Comparison of ENCODE assay signal across 23 cellular contexts in the genomic region with DNA sequence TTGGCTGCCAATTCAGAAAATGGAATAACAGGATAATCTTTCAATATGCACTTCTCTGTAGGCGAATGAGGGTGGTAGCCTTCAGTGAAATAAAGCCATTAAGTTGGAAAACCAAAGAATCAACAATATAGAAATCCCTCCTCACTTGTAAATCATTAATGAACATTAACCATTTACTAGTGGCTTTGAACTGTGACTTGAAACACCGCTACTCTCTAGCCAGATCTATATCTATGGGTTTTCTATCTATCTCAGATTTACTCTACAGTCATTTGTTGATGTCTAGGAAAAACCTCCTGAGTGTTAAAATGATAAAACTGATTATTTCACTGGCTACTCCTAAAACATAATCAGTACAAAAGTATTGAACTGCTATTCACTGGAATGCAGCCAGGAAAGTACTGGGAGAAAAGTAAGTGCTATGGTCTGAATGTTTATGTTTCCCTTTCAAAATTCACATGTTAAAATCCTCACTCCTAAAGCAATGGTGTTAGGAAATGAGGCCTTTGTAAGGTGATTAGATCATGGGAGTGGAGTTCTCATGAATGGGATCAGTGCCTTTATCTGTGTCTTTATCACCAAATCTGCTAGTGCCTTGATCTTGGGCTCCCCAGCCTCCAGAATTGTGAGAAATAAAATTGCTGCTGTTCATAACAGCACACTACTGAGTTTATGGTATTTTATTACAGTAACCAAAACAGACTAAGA. TPM values are rescaled to one million over a fixed set of nuclear protein-coding genes. Genes with fewer than 3 reads are reported as not detected.
DNase-seq lines count a peak whose midpoint lies in the region; ATAC-seq, FAIRE-seq and TF ChIP-seq lines count a peak whose summit lies in the region.
"Had no signal": no experiment of that assay in that cellular context is flagged by ENCODE, and none has a peak within 500 bp of the region (broad histone marks: within the 10 kb centered on the region; RNA-seq: fewer than 3 reads in every experiment).

No MANE protein-coding gene starts in this region.

- ATAC-seq in GM18511 (IDR thresholded peaks at IDR 0.05; ENCODE audit: unreplicated experiment) (peak; percentile 78), GM19467 (IDR thresholded peaks at IDR 0.05; ENCODE audit: unreplicated experiment) (peak; percentile 55), HG02970 (IDR thresholded peaks at IDR 0.05; ENCODE audit: low FRiP score, unreplicated experiment) (peak; percentile 54), GM12878 (peak; percentile 77)
- ATAC-seq: activated CD4-positive, CD25-positive, alpha-beta regulatory T cell treated with anti-CD3 and anti-CD28 coated beads, Interleukin-2, amount 50 U/mL, for 24 hours; natural killer cell; psoas muscle; stimulated activated naive CD8-positive, alpha-beta T cell treated with anti-CD3 and anti-CD28 coated beads, Interleukin-15, Interleukin-2, amounts not matched to agents 100 U/mL and 50 U/mL, for 24 hours; upper lobe of right lung had no signal

- H3K4me3 ChIP-seq in GM12878 (no peak overlapping the region), SK-N-SH (ENCODE audit: low read depth in 2 of 2, low read length in 1 of 2) (no peak overlapping the region), sigmoid colon (no peak overlapping the region)
- H3K4me3 ChIP-seq: colonic mucosa, psoas muscle, upper lobe of right lung had no signal

- DNase-seq in GM12878 (ENCODE audit: low read depth, low spot score) (no peak), NCI-H2081 treated with DMSO at 0.1 percent for 48 hours (lab: John Stamatoyannopoulos, UW) (no peak), NCI-H2171 (lab: John Stamatoyannopoulos, UW) (no peak), SK-N-SH (no peak), sigmoid colon (no peak)
- DNase-seq: ACHN; activated CD8-positive, alpha-beta memory T cell treated with anti-CD3 and anti-CD28 coated beads, Interleukin-2, amount 50 U/mL, for 48 hours; activated naive CD4-positive, alpha-beta T cell treated with anti-CD3 and anti-CD28 coated beads, Interleukin-2, amount 10 ng/mL, durations not matched to agents 7 days and 5 days; CD4-positive, CD25-positive, alpha-beta regulatory T cell; colonic mucosa; erythroblast; glutamatergic neuron; HCEC 1CT; immature natural killer cell; natural killer cell; psoas muscle; SHP77 treated with DMSO at 0.1 percent for 48 hours; stimulated activated naive CD8-positive, alpha-beta T cell treated with anti-CD3 and anti-CD28 coated beads, Interleukin-15, Interleukin-2, amounts not matched to agents 100 U/mL and 50 U/mL, for 24 hours; upper lobe of right lung had no signal

- H3F3A ChIP-seq in SK-N-SH (replicated peaks; ENCODE audit: insufficient read depth): no peaks in the 10 kb centered on the region

- RAD21 ChIA-PET in GM12878 (lab: Charles Lee; ENCODE audit: unreplicated experiment): no interaction called here

- TF ChIP-seq POLR2A in GM12878 (IDR thresholded peaks at IDR 0.05; ENCODE audit: low read depth, low read length): no peak
- no peak for TF ChIP-seq POLR2A in sigmoid colon (IDR thresholded peaks at IDR 0.05)

- no peaks in the 10 kb centered on the region for H3K27me3 ChIP-seq in GM12878 (replicated peaks in 1 of 2; ENCODE audit: control insufficient read depth in 2 of 2, insufficient read depth in 2 of 2, low read length in 1 of 2)
- H3K27me3 ChIP-seq in SK-N-SH (ENCODE audit: insufficient read depth): no peaks in the 10 kb centered on the region
- no peaks in the 10 kb centered on the region for H3K27me3 ChIP-seq in sigmoid colon
- H3K27me3 ChIP-seq: colonic mucosa, upper lobe of right lung had no signal

- H2AFZ ChIP-seq in GM12878 (ENCODE audit: control insufficient read depth, low read depth, low read length) (no peak overlapping the region), SK-N-SH (ENCODE audit: low read depth) (no peak overlapping the region)

- WGBS in GM12878 (ENCODE audit: insufficient coverage, insufficient replicate concordance, low lambda C conversion rate, missing lambda C conversion rate): 43% methylated on average over 2 of the region's 2 CpGs
- WGBS in SK-N-SH (ENCODE audit: low lambda C conversion rate): 49% methylated on average over 2 of the region's 2 CpGs
- 23 to 67% methylated on average over 2 of the region's 2 CpGs for WGBS in sigmoid colon, 2 donors

- no peak for TF ChIP-seq EP300 in GM12878 (IDR thresholded peaks at IDR 0.05; ENCODE audit: borderline replicate concordance in 1 of 2, control insufficient read depth in 1 of 2, low read depth in 2 of 2, low read length in 2 of 2)
- TF ChIP-seq EP300 in SK-N-SH (IDR thresholded peaks at IDR 0.05; ENCODE audit: borderline replicate concordance in 1 of 2, low read depth in 1 of 2, low read length in 1 of 2): no peak
- TF ChIP-seq EP300 in sigmoid colon (IDR thresholded peaks at IDR 0.05): no peak

- H3K9me3 ChIP-seq in GM12878 (replicated peaks; ENCODE audit: control insufficient read depth, insufficient read depth, low read length): peaks cover 3% of the 10 kb centered on the region; the same call in 1 of the 3 replicates
- H3K9me3 ChIP-seq in SK-N-SH: no peaks in the 10 kb centered on the region
- H3K9me3 ChIP-seq in sigmoid colon: no peaks in the 10 kb centered on the region
- H3K9me3 ChIP-seq: colonic mucosa, psoas muscle, upper lobe of right lung had no signal

- no peaks in the 10 kb centered on the region for H4K20me1 ChIP-seq in GM12878 (ENCODE audit: control insufficient read depth, insufficient read depth)
- H4K20me1 ChIP-seq in SK-N-SH (ENCODE audit: insufficient read depth): no peaks in the 10 kb centered on the region

- no TSS peak for BruUV-seq in GM12878 (replicated peaks; lab: Mats Ljungman, UMichigan)

- TF ChIP-seq RAD21 in GM12878 (IDR thresholded peaks at IDR 0.05; ENCODE audit: insufficient read depth, low read depth, low read length) (no peak), SK-N-SH (IDR thresholded peaks at IDR 0.05; ENCODE audit: low read length) (no peak)

- intact Hi-C loops in GM12878 (cut with micrococcal nuclease; ENCODE audit: unreplicated experiment): no loop called here
- intact Hi-C loops in sigmoid colon (cut with DNase I): no loop called here

- H3K4me2 ChIP-seq in GM12878 (ENCODE audit: control insufficient read depth, insufficient read depth) (no peak overlapping the region), SK-N-SH (no peak overlapping the region)

- FAIRE-seq in GM12878 (lab: Jason Lieb, UNC): no peak

- H3K27ac ChIP-seq in GM12878 (ENCODE audit: control insufficient read depth, insufficient read depth): no peak overlapping the region
- H3K27ac ChIP-seq in SK-N-SH (ENCODE audit: low read depth in 2 of 2, low read length in 1 of 2): no peak overlapping the region
- no peak overlapping the region for H3K27ac ChIP-seq in sigmoid colon
- H3K27ac ChIP-seq: colonic mucosa, psoas muscle, upper lobe of right lung had no signal

- H3K9me2 ChIP-seq in SK-N-SH: no peaks in the 10 kb centered on the region

- TF ChIP-seq CTCF in GM12878 (IDR thresholded peaks at IDR 0.05 in 2 of 3, conservative IDR thresholded peaks at IDR 0.05 in 1 of 3; ENCODE audit: control insufficient read depth in 2 of 3, extremely low read depth in 1 of 3, insufficient read depth in 1 of 3, low read depth in 3 of 3, low read length in 3 of 3) (no peak), SK-N-SH (IDR thresholded peaks at IDR 0.05) (no peak), sigmoid colon (IDR thresholded peaks at IDR 0.05) (no peak)

- SMC1A ChIA-PET in GM12878 (lab: Charles Lee; ENCODE audit: uncharacterized antibody, unreplicated experiment): interaction anchor here (0.5 to 1.0 kb wide), 2 partner anchors 25 to 43 kb away, joined by 3 read pairs; partner anchors contain the start of gene RIMOC1

- POLR2A ChIA-PET in GM12878 (lab: Charles Lee) (no interaction called here), SK-N-SH (lab: Yijun Ruan, JAX) (no interaction called here)

- H3K9ac ChIP-seq in GM12878 (ENCODE audit: control insufficient read depth, insufficient read depth, low read length): no peak overlapping the region
- H3K9ac ChIP-seq in SK-N-SH: no peak overlapping the region

- H3K79me2 ChIP-seq in GM12878 (ENCODE audit: control insufficient read depth, insufficient read depth, low read length): no peaks in the 10 kb centered on the region
- no peaks in the 10 kb centered on the region for H3K79me2 ChIP-seq in SK-N-SH (ENCODE audit: insufficient read depth)

- CTCF ChIA-PET in GM12878 (lab: Yijun Ruan, JAX): no interaction called here
- CTCF ChIA-PET in SK-N-SH (lab: Yijun Ruan, JAX): no interaction called here

- peaks cover 6% of the 10 kb centered on the region; the same call in 1 of the 2 replicates for H3K4me1 ChIP-seq in GM12878 (ENCODE audit: control insufficient read depth, insufficient read depth, low read length)
- peaks cover 0 to 5% of the 10 kb centered on the region in 2 experiments; a peak in 1 of 4 replicates for H3K4me1 ChIP-seq in SK-N-SH (ENCODE audit: control insufficient read depth in 1 of 2, insufficient read depth in 2 of 2, low read depth in 1 of 2, low read length in 1 of 2)
- H3K4me1 ChIP-seq in sigmoid colon: no peaks in the 10 kb centered on the region
- H3K4me1 ChIP-seq: colonic mucosa, psoas muscle, upper lobe of right lung had no signal

- H3K36me3 ChIP-seq in GM12878 (ENCODE audit: control insufficient read depth in 2 of 2, insufficient read depth in 2 of 2, low read length in 1 of 2) (no peaks in the 10 kb centered on the region), SK-N-SH (replicated peaks in 1 of 2; ENCODE audit: control insufficient read depth in 1 of 2, insufficient read depth in 2 of 2, low read length in 1 of 2) (no peaks in the 10 kb centered on the region), sigmoid colon (no peaks in the 10 kb centered on the region)
- H3K36me3 ChIP-seq: colonic mucosa, upper lobe of right lung had no signal

- in situ Hi-C loops in GM12878 (cut with MboI): no loop called here

RNA-seq across cellular contexts. Expression of gene OXCT1, which starts 8.5 kb away (rescaled TPM):
- 33.6 and 40.7 TPM in 2 replicates for total RNA-seq in GM12878 (2013; cell fraction: nucleolus; rRNA removed)
- total RNA-seq in GM12878 (2014; rRNA removed) (50.0 and 63.2 TPM in 2 replicates), GM12878 (2014; rRNA removed; fragmentation: Illumina TruSeq; extraction: Trizol) (94.7 and 95.8 TPM in 2 replicates), GM12878 (2021) (68.4 and 71.1 TPM in 2 replicates), sigmoid colon (10 to 100 TPM; 24.2 to 35.0 (median 33.2) TPM)
- 28.3 TPM for polyA plus RNA-seq in GM12878 (2011; ENCODE audit: low read depth)
- polyA plus RNA-seq in GM12878 (2011; rRNA removed) (62.9 and 91.8 TPM in 2 replicates), GM12878 (2014; fragmentation: Illumina TruSeq; extraction: Trizol) (101 and 129 TPM in 2 replicates), GM12878 (2014; fragmentation: Nextera tagmentation; extraction: Ambion mirVana) (10 to 100 TPM; 46.9 to 61.3 TPM), GM12878 (2014; rRNA removed) (61.5 and 72.5 TPM in 2 replicates), GM12878 (2016; fragmentation: Nextera tagmentation; extraction: Ambion mirVana) (100 to 1,000 TPM in 1 of 2 experiments, 10 to 100 TPM in 1; 96.1 to 103 TPM), SK-N-SH (2012; rRNA removed) (11.7 and 14.9 TPM in 2 replicates), sigmoid colon (10 to 100 TPM in 2 of 3 donors, 1 to 10 TPM in 1; 6.6 to 26.1 (median 10.9) TPM)
- polyA plus RNA-seq in GM12878 (2011; cell fraction: cytosol; rRNA removed): 22.9 and 24.3 TPM in 2 replicates
- 34.5 and 49.2 TPM in 2 replicates for polyA plus RNA-seq in GM12878 (2011; cell fraction: nucleus; rRNA removed)
- polyA plus RNA-seq in GM12878 (2012): 43.7 and 46.5 TPM in 2 replicates
- 34.4 and 56.9 TPM in 2 replicates for polyA minus RNA-seq in GM12878 (2011; rRNA and poly(A)+ RNA removed)
- 16.0 and 22.2 TPM in 2 replicates for polyA minus RNA-seq in GM12878 (2011; cell fraction: cytosol; rRNA and poly(A)+ RNA removed)
- polyA minus RNA-seq in GM12878 (2011; cell fraction: nucleus; rRNA and poly(A)+ RNA removed): 25.8 and 40.1 TPM in 2 replicates
- 18.4 and 20.9 TPM in 2 replicates for polyA plus RNA-seq in SK-N-SH (2012; cell fraction: cytosol; rRNA removed)
- 6.4 and 12.6 TPM in 2 replicates for polyA plus RNA-seq in SK-N-SH (2012; cell fraction: nucleus; rRNA removed)

RNA-seq across cellular contexts. Expression of gene RIMOC1, which starts 25.4 kb away (rescaled TPM):
- total RNA-seq in GM12878 (2013; cell fraction: nucleolus; rRNA removed): 13.2 and 16.0 TPM in 2 replicates
- total RNA-seq in GM12878 (2014; rRNA removed) (14.2 and 15.3 TPM in 2 replicates), GM12878 (2014; rRNA removed; fragmentation: Illumina TruSeq; extraction: Trizol) (14.8 and 16.1 TPM in 2 replicates), GM12878 (2021) (24.6 and 25.9 TPM in 2 replicates), sigmoid colon (10 to 100 TPM; 14.9 to 19.3 (median 17.9) TPM)
- polyA plus RNA-seq in GM12878 (2011; ENCODE audit: low read depth): 2.8 TPM
- polyA plus RNA-seq in GM12878 (2011; rRNA removed) (33.1 and 46.1 TPM in 2 replicates), GM12878 (2014; fragmentation: Illumina TruSeq; extraction: Trizol) (22.4 and 27.0 TPM in 2 replicates), GM12878 (2014; fragmentation: Nextera tagmentation; extraction: Ambion mirVana) (10 to 100 TPM in 1 of 2 experiments, 1 to 10 TPM in 1; 3.9 to 10.5 TPM), GM12878 (2014; rRNA removed) (12.3 and 14.3 TPM in 2 replicates), GM12878 (2016; fragmentation: Nextera tagmentation; extraction: Ambion mirVana) (10 to 100 TPM; 17.3 to 21.4 TPM), SK-N-SH (2012; rRNA removed) (6.5 and 9.5 TPM in 2 replicates), sigmoid colon (10 to 100 TPM in 1 of 3 donors, 1 to 10 TPM in 2; 5.4 to 10.2 (median 8.1) TPM)
- 9.7 and 12.8 TPM in 2 replicates for polyA plus RNA-seq in GM12878 (2011; cell fraction: cytosol; rRNA removed)
- polyA plus RNA-seq in GM12878 (2011; cell fraction: nucleus; rRNA removed): 12.9 and 14.4 TPM in 2 replicates
- 4.5 and 8.8 TPM in 2 replicates for polyA plus RNA-seq in GM12878 (2012)
- polyA minus RNA-seq in GM12878 (2011; rRNA and poly(A)+ RNA removed): 24.1 and 27.5 TPM in 2 replicates
- polyA minus RNA-seq in GM12878 (2011; cell fraction: cytosol; rRNA and poly(A)+ RNA removed): 8.7 and 9.3 TPM in 2 replicates
- 7.7 and 9.4 TPM in 2 replicates for polyA minus RNA-seq in GM12878 (2011; cell fraction: nucleus; rRNA and poly(A)+ RNA removed)
- 11.6 and 14.4 TPM in 2 replicates for polyA plus RNA-seq in SK-N-SH (2012; cell fraction: cytosol; rRNA removed)
- 2.3 and 6.3 TPM in 2 replicates for polyA plus RNA-seq in SK-N-SH (2012; cell fraction: nucleus; rRNA removed)

RNA-seq across cellular contexts. Expression of gene FBXO4, which starts 46.3 kb away (rescaled TPM):
- 19.1 and 22.0 TPM in 2 replicates for total RNA-seq in GM12878 (2013; cell fraction: nucleolus; rRNA removed)
- 19.3 and 28.9 TPM in 2 replicates for total RNA-seq in GM12878 (2014; rRNA removed)
- total RNA-seq in GM12878 (2014; rRNA removed; fragmentation: Illumina TruSeq; extraction: Trizol): 21.7 and 22.1 TPM in 2 replicates
- total RNA-seq in GM12878 (2021): 14.8 and 16.5 TPM in 2 replicates
- 5.4 TPM for polyA plus RNA-seq in GM12878 (2011; ENCODE audit: low read depth)
- polyA plus RNA-seq in GM12878 (2011; rRNA removed): 30.5 and 43.5 TPM in 2 replicates
- 10.1 and 13.5 TPM in 2 replicates for polyA plus RNA-seq in GM12878 (2011; cell fraction: cytosol; rRNA removed)
- 11.3 and 12.0 TPM in 2 replicates for polyA plus RNA-seq in GM12878 (2011; cell fraction: nucleus; rRNA removed)
- 10.3 and 11.5 TPM in 2 replicates for polyA plus RNA-seq in GM12878 (2012)
- polyA plus RNA-seq in GM12878 (2014; fragmentation: Illumina TruSeq; extraction: Trizol): 21.7 and 33.8 TPM in 2 replicates
- 10 to 100 TPM in 1 of 2 experiments, 1 to 10 TPM in 1; 7.2 to 13.8 TPM for polyA plus RNA-seq in GM12878 (2014; fragmentation: Nextera tagmentation; extraction: Ambion mirVana)
- 14.8 and 19.4 TPM in 2 replicates for polyA plus RNA-seq in GM12878 (2014; rRNA removed)
- polyA plus RNA-seq in GM12878 (2016; fragmentation: Nextera tagmentation; extraction: Ambion mirVana): 10 to 100 TPM; 19.9 to 24.3 TPM
- polyA minus RNA-seq in GM12878 (2011; rRNA and poly(A)+ RNA removed): 11.0 and 13.1 TPM in 2 replicates
- 5.8 and 7.9 TPM in 2 replicates for polyA minus RNA-seq in GM12878 (2011; cell fraction: cytosol; rRNA and poly(A)+ RNA removed)
- polyA minus RNA-seq in GM12878 (2011; cell fraction: nucleus; rRNA and poly(A)+ RNA removed): 5.6 and 8.1 TPM in 2 replicates
- 2.9 and 3.9 TPM in 2 replicates for polyA plus RNA-seq in SK-N-SH (2012; rRNA removed)
- polyA plus RNA-seq in SK-N-SH (2012; cell fraction: cytosol; rRNA removed): 6.0 and 6.3 TPM in 2 replicates
- 1.3 and 2.8 TPM in 2 replicates for polyA plus RNA-seq in SK-N-SH (2012; cell fraction: nucleus; rRNA removed)
- 10 to 100 TPM in 2 of 4 donors, 1 to 10 TPM in 2; 8.3 to 12.3 (median 10.4) TPM for total RNA-seq in sigmoid colon
- 1 to 10 TPM; 5.5 to 8.5 (median 6.6) TPM for polyA plus RNA-seq in sigmoid colon
